8 cellular contexts compared by ENCODE assay signal in the genomic region with DNA sequence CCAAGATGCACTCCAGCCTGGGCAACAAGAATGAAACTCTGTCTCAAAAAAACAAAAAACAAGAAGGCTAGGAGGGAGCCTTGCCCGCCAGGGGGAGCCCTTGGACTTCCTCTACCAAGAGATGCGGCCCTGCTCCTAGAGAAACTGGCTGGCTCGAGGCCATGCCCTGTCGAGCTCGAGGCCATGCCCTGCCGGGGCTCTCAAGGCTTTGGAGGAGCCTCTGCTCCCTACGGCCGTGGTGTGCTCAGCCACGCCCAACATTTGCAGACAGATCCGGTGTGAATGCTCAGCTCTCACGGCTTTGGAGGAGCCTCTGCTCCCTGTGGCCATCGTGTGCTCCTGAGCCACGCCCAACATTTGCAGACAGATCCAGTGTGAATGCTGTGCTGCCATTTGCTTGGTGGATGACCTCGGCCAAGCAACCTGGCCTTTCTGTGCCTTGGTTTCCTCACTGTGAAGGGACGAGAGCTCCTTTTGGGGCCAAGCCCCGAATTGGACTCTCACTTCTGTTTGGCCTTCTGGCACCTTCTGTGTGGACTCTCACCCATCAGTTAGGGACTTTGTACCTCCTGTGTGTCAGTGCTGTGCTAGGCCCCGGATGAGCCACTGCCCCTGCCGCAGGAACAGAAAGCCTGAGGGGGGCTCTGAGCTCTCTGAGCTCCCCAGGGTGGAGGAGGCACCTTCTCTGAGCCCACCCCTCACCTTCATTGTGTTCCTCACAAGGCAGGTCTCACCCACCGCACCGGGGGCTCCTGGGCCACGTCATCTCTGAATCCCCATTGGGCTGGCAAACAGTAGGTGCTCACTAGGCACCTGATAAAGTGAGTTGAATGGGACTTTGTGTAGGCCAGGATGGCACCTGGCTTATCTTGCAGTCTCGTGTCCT. TPM values are rescaled to one million over a fixed set of nuclear protein-coding genes. Genes with fewer than 3 reads are reported as not detected.
DNase-seq lines count a peak whose midpoint lies in the region; ATAC-seq and TF ChIP-seq lines count a peak whose summit lies in the region.

No MANE protein-coding gene starts in this region.

- POLR2A ChIA-PET in T-cell (lab: Charles Lee) = interaction anchor here in 1 of 2 donors (0.7 kb wide), 1 partner anchor 16 kb away, joined by 3 read pairs; no protein-coding TSS in a partner anchor

- H3K27me3 Mint-ChIP-seq in T-cell = peaks cover 2 to 4% of the 10 kb centered on the region in 2 donors

- no peak for TF ChIP-seq POLR2A in adrenal gland (IDR thresholded peaks at IDR 0.05)
- TF ChIP-seq POLR2A in heart left ventricle (IDR thresholded peaks at IDR 0.05) = no peak
- TF ChIP-seq POLR2A in prostate gland (IDR thresholded peaks at IDR 0.05) = no peak

- CTCF ChIA-PET in T-cell (lab: Charles Lee) = interaction anchor here (0.6 to 3.9 kb wide), 7 partner anchors 8 to 46 kb away, joined by 3 to 33 read pairs (median 4); no protein-coding TSS in a partner anchor

- ATAC-seq in T-cell (replicated peaks in 1 of 4) = peak; percentile 83 to 97 (median 87)
- peak; percentile 61 to 88 (median 84) for ATAC-seq in heart left ventricle
- peak; percentile 95 for ATAC-seq in upper lobe of right lung
- no peak for ATAC-seq in GM21526 (IDR thresholded peaks at IDR 0.05; ENCODE audit: low FRiP score, unreplicated experiment)

- H3K4me1 ChIP-seq in adrenal gland (replicated peaks in 1 of 2) (peaks cover 0 to 5% of the 10 kb centered on the region in 2 donors), heart left ventricle (peaks cover 0 to 24% (median 8%) of the 10 kb centered on the region in 12 donors), prostate gland (replicated peaks) (no peaks in the 10 kb centered on the region), upper lobe of right lung (peaks cover 9% of the 10 kb centered on the region)

- H3K4me3 ChIP-seq in adrenal gland (no peak overlapping the region), heart left ventricle (peak overlapping the region in 5 of 12 donors; percentile 18 to 38 (median 26)), prostate gland (no peak overlapping the region), upper lobe of right lung (no peak overlapping the region)

- H3K27ac Mint-ChIP-seq in T-cell = no peak overlapping the region

- no peaks in the 10 kb centered on the region for H3K27me3 ChIP-seq in adrenal gland
- no peaks in the 10 kb centered on the region for H3K27me3 ChIP-seq in heart left ventricle
- H3K27me3 ChIP-seq in prostate gland (replicated peaks; ENCODE audit: insufficient read depth) = no peaks in the 10 kb centered on the region
- H3K27me3 ChIP-seq in upper lobe of right lung = no peaks in the 10 kb centered on the region

- peak overlapping the region in 1 of 5 donors; percentile 35 for H3K27ac ChIP-seq in adrenal gland
- peak overlapping the region in 2 of 12 donors; percentile 17 to 39 for H3K27ac ChIP-seq in heart left ventricle
- H3K27ac ChIP-seq in prostate gland = no peak overlapping the region
- H3K27ac ChIP-seq in upper lobe of right lung = no peak overlapping the region

- intact Hi-C loops in adrenal gland (cut with DNase I) (loop anchor here (1.0 to 5.0 kb wide), 4 partner anchors 39 to 190 kb away; no protein-coding TSS in a partner anchor), heart left ventricle (cut with DNase I) (loop anchor here (1.0 to 5.0 kb wide), 9 partner anchors 39 to 190 kb away; no protein-coding TSS in a partner anchor), prostate gland (cut with DNase I) (loop anchor here (2.0 to 5.0 kb wide), 3 partner anchors 39 to 187 kb away; no protein-coding TSS in a partner anchor), upper lobe of right lung (cut with DNase I) (loop anchor here (5.0 kb wide), 1 partner anchor 190 kb away; no protein-coding TSS in a partner anchor)

- H3K4me3 Mint-ChIP-seq in T-cell = no peak overlapping the region

- H3K4me1 Mint-ChIP-seq in T-cell = peaks cover 0 to 5% (median 3%) of the 10 kb centered on the region in 3 donors

- no peaks in the 10 kb centered on the region for H3K9me3 ChIP-seq in adrenal gland (replicated peaks in 1 of 3)
- no peaks in the 10 kb centered on the region for H3K9me3 ChIP-seq in heart left ventricle
- no peaks in the 10 kb centered on the region for H3K9me3 ChIP-seq in prostate gland
- no peaks in the 10 kb centered on the region for H3K9me3 ChIP-seq in upper lobe of right lung

- H3K36me3 Mint-ChIP-seq in T-cell = peaks cover 11% of the 10 kb centered on the region

- 33 to 65% (median 48%) methylated on average over 10 to 22 of the region's 22 CpGs for WGBS in adrenal gland, 4 donors
- 36 to 43% (median 40%) methylated on average over 13 to 22 of the region's 22 CpGs for WGBS in heart left ventricle, 4 donors
- 32% methylated on average over 22 of the region's 22 CpGs for WGBS in prostate gland

- DNase-seq in NCI-H1436 treated with DMSO at 0.1 percent for 48 hours (lab: John Stamatoyannopoulos, UW) (peak; percentile 61), T-cell (peak; percentile 77 to 97 (median 92)), adrenal gland (peak; percentile 96 to 99 (median 99)), heart left ventricle (peak; percentile 92 to 97 (median 96)), prostate gland (ENCODE audit: low spot score) (peak; percentile 94), upper lobe of right lung (peak; percentile 99)

- H3K36me3 ChIP-seq in adrenal gland (replicated peaks in 1 of 2) = peaks cover 0 to 20% of the 10 kb centered on the region in 2 donors
- peaks cover 0 to 27% (median 23%) of the 10 kb centered on the region in 9 donors for H3K36me3 ChIP-seq in heart left ventricle
- H3K36me3 ChIP-seq in prostate gland = peaks cover 0 to 4% of the 10 kb centered on the region in 2 donors
- peaks cover 17% of the 10 kb centered on the region for H3K36me3 ChIP-seq in upper lobe of right lung

- no peaks in the 10 kb centered on the region for H3K9me3 Mint-ChIP-seq in T-cell

- peak; percentile 86 for TF ChIP-seq CTCF in GM12873 (IDR thresholded peaks at IDR 0.05; ENCODE audit: insufficient read depth, low read depth, low read length, missing control alignments)
- peak; percentile 91 to 96 (median 94) for TF ChIP-seq CTCF in adrenal gland (IDR thresholded peaks at IDR 0.05)
- TF ChIP-seq CTCF in heart left ventricle (IDR thresholded peaks at IDR 0.05) = peak; percentile 83 to 93 (median 89)
- TF ChIP-seq CTCF in prostate gland (IDR thresholded peaks at IDR 0.05) = peak; percentile 83 to 95 (median 88)
- peak; percentile 90 for TF ChIP-seq CTCF in upper lobe of right lung (IDR thresholded peaks at IDR 0.05)

RNA-seq across cellular contexts. Expression of a gene that starts 14.1 kb away (rescaled TPM):
- total RNA-seq in T-cell (10 to 100 TPM in 4 of 5 donors, 1 to 10 TPM in 1; 9.5 to 25.3 (median 21.4) TPM), adrenal gland (10 to 100 TPM; 18.7 to 41.2 (median 27.2) TPM), heart left ventricle (10 to 100 TPM; 17.6 to 47.1 (median 31.6) TPM), prostate gland (10 to 100 TPM; 25.1 to 61.0 TPM), upper lobe of right lung (26.7 TPM)
- polyA plus RNA-seq in adrenal gland (10 to 100 TPM; 23.4 to 46.5 (median 27.3) TPM), heart left ventricle (10 to 100 TPM; 33.6 to 60.5 TPM)

RNA-seq across cellular contexts. Expression of a gene that starts 44.6 kb away (rescaled TPM):
- 10 to 100 TPM; 35.1 to 56.6 (median 48.5) TPM for total RNA-seq in T-cell
- 100 to 1,000 TPM in 1 of 8 donors, 10 to 100 TPM in 7; 22.6 to 121 (median 36.9) TPM for total RNA-seq in adrenal gland
- 10 to 100 TPM; 23.3 to 45.1 (median 30.2) TPM for polyA plus RNA-seq in adrenal gland
- 10 to 100 TPM; 21.5 to 37.0 (median 27.1) TPM for total RNA-seq in heart left ventricle
- polyA plus RNA-seq in heart left ventricle = 10 to 100 TPM; 15.5 to 15.8 TPM
- 10 to 100 TPM; 41.0 to 57.7 TPM for total RNA-seq in prostate gland
- 43.9 TPM for total RNA-seq in upper lobe of right lung

RNA-seq across cellular contexts. Expression of a gene that starts 54.7 kb away (rescaled TPM):
- 10 to 100 TPM in 1 of 5 donors, 1 to 10 TPM in 4; 1.8 to 11.3 (median 7.0) TPM for total RNA-seq in T-cell
- total RNA-seq in adrenal gland = 100 to 1,000 TPM in 1 of 8 donors, 10 to 100 TPM in 7; 45.3 to 277 (median 75.8) TPM
- polyA plus RNA-seq in adrenal gland = 100 to 1,000 TPM in 2 of 3 donors, 10 to 100 TPM in 1; 14.2 to 104 (median 104) TPM
- 10 to 100 TPM; 34.5 to 62.5 (median 39.8) TPM for total RNA-seq in heart left ventricle
- 10 to 100 TPM; 30.2 to 44.0 TPM for polyA plus RNA-seq in heart left ventricle
- 10 to 100 TPM; 48.3 to 57.1 TPM for total RNA-seq in prostate gland
- 101 TPM for total RNA-seq in upper lobe of right lung
